ENCODE assay signal across 20 cellular contexts in genomic region chr1:215761446-215761845, GRCh38.
DNase-seq lines count a peak whose midpoint lies in the region; ATAC-seq and TF ChIP-seq lines count a peak whose summit lies in the region.
"Had no signal": no experiment of that assay in that cellular context is flagged by ENCODE, and none has a peak within 500 bp of the region (broad histone marks: within the 10 kb centered on the region; RNA-seq: fewer than 3 reads in every experiment).

No MANE protein-coding gene starts in this region.

- peaks cover 2% of the 10 kb centered on the region; the same call in 1 of the 2 replicates for H3K27me3 Mint-ChIP-seq in HFFc6 (ENCODE audit: insufficient read depth)
- H3K27me3 Mint-ChIP-seq in activated CD4-positive, alpha-beta T cell treated with anti-CD3 and anti-CD28 coated beads for 36 hours, result no peaks in the 10 kb centered on the region
- no peaks in the 10 kb centered on the region for H3K27me3 Mint-ChIP-seq in activated CD8-positive, alpha-beta T cell treated with anti-CD3 and anti-CD28 coated beads, Interleukin-2, amount 10 ng/mL, durations not matched to agents 7 days and 5 days (ENCODE audit: low read depth)
- H3K27me3 Mint-ChIP-seq: CD4-positive, CD25-positive, alpha-beta regulatory T cell had no signal

- no peaks in the 10 kb centered on the region for H3K9me3 Mint-ChIP-seq in HFFc6
- peaks cover 3% of the 10 kb centered on the region for H3K9me3 Mint-ChIP-seq in activated CD4-positive, alpha-beta T cell treated with anti-CD3 and anti-CD28 coated beads for 36 hours (ENCODE audit: low read depth)
- H3K9me3 Mint-ChIP-seq in activated CD8-positive, alpha-beta T cell treated with anti-CD3 and anti-CD28 coated beads, Interleukin-2, amount 10 ng/mL, durations not matched to agents 7 days and 5 days (ENCODE audit: insufficient read depth), result peaks cover 17% of the 10 kb centered on the region
- H3K9me3 Mint-ChIP-seq: GM23338 had no signal

- no peaks in the 10 kb centered on the region for H3K4me1 ChIP-seq in adipocyte (ENCODE audit: control insufficient read depth, insufficient read depth, low read length)
- H3K4me1 ChIP-seq: A549, Caco-2 had no signal

- H3K4me3 Mint-ChIP-seq in HFFc6, result no peak overlapping the region
- H3K4me3 Mint-ChIP-seq in activated CD4-positive, alpha-beta T cell treated with anti-CD3 and anti-CD28 coated beads for 36 hours, result no peak overlapping the region
- H3K4me3 Mint-ChIP-seq in activated CD8-positive, alpha-beta T cell treated with anti-CD3 and anti-CD28 coated beads, Interleukin-2, amount 10 ng/mL, durations not matched to agents 7 days and 5 days, result no peak overlapping the region
- H3K4me3 Mint-ChIP-seq: CD4-positive, CD25-positive, alpha-beta regulatory T cell; CD8-positive, alpha-beta T cell; GM23338 had no signal

- peaks cover 6% of the 10 kb centered on the region; the same call in 1 of the 2 replicates for H3K36me3 Mint-ChIP-seq in HFFc6 (ENCODE audit: low read depth)
- no peaks in the 10 kb centered on the region for H3K36me3 Mint-ChIP-seq in activated CD4-positive, alpha-beta T cell treated with anti-CD3 and anti-CD28 coated beads for 36 hours (ENCODE audit: low read depth)
- H3K36me3 Mint-ChIP-seq in activated CD8-positive, alpha-beta T cell treated with anti-CD3 and anti-CD28 coated beads, Interleukin-2, amount 10 ng/mL, durations not matched to agents 7 days and 5 days (ENCODE audit: low read depth), result no peaks in the 10 kb centered on the region
- H3K36me3 Mint-ChIP-seq: CD4-positive, CD25-positive, alpha-beta regulatory T cell; CD8-positive, alpha-beta T cell had no signal

- no peak for TF ChIP-seq CTCF in HFFc6 (IDR thresholded peaks at IDR 0.05)

- no peak for ATAC-seq in HG02759 (IDR thresholded peaks at IDR 0.05; ENCODE audit: unreplicated experiment)
- ATAC-seq in activated CD4-positive, alpha-beta T cell treated with anti-CD3 and anti-CD28 coated beads for 36 hours, result no peak
- no peak for ATAC-seq in activated CD8-positive, alpha-beta T cell treated with anti-CD3 and anti-CD28 coated beads, Interleukin-2, amount 10 ng/mL, durations not matched to agents 7 days and 5 days
- ATAC-seq: A549; CD8-positive, alpha-beta T cell; GM12878; GM23338 had no signal

- H3K4me1 Mint-ChIP-seq in HFFc6 (ENCODE audit: low read depth), result peaks cover 18% of the 10 kb centered on the region
- H3K4me1 Mint-ChIP-seq in activated CD4-positive, alpha-beta T cell treated with anti-CD3 and anti-CD28 coated beads for 36 hours, result no peaks in the 10 kb centered on the region
- no peaks in the 10 kb centered on the region for H3K4me1 Mint-ChIP-seq in activated CD8-positive, alpha-beta T cell treated with anti-CD3 and anti-CD28 coated beads, Interleukin-2, amount 10 ng/mL, durations not matched to agents 7 days and 5 days (ENCODE audit: low read depth)
- H3K4me1 Mint-ChIP-seq: CD4-positive, CD25-positive, alpha-beta regulatory T cell had no signal

- no peaks in the 10 kb centered on the region for H3K9me3 ChIP-seq in adipocyte (ENCODE audit: control insufficient read depth, low read length)
- H3K9me3 ChIP-seq: A549, Caco-2, HAP-1 had no signal

- no peaks in the 10 kb centered on the region for H3K36me3 ChIP-seq in adipocyte (ENCODE audit: control insufficient read depth, insufficient read depth, low read length, severe bottlenecking)
- H3K36me3 ChIP-seq: HAP-1 had no signal

- H3K27ac Mint-ChIP-seq in HFFc6, result no peak overlapping the region
- H3K27ac Mint-ChIP-seq in activated CD4-positive, alpha-beta T cell treated with anti-CD3 and anti-CD28 coated beads for 36 hours, result no peak overlapping the region
- no peak overlapping the region for H3K27ac Mint-ChIP-seq in activated CD8-positive, alpha-beta T cell treated with anti-CD3 and anti-CD28 coated beads, Interleukin-2, amount 10 ng/mL, durations not matched to agents 7 days and 5 days
- H3K27ac Mint-ChIP-seq: CD4-positive, CD25-positive, alpha-beta regulatory T cell; CD8-positive, alpha-beta T cell; GM23338 had no signal

- H3K9ac ChIP-seq in adipocyte (ENCODE audit: low read length), result no peak overlapping the region

- H3K4me3 ChIP-seq in adipocyte (ENCODE audit: low read length), result no peak overlapping the region
- H3K4me3 ChIP-seq: A549, GM12878, GM23338, HAP-1 had no signal

- DNase-seq in ELR (ENCODE audit: low read depth) (peak; percentile 53), HFFc6 (peak; percentile 16), adipocyte (ENCODE audit: low read depth) (peak; percentile 19), hypothalamus (lab: John Stamatoyannopoulos, UW) (no peak)
- DNase-seq in activated CD4-positive, alpha-beta T cell treated with anti-CD3 and anti-CD28 coated beads for 36 hours, result no peak
- DNase-seq in activated CD8-positive, alpha-beta T cell treated with anti-CD3 and anti-CD28 coated beads, Interleukin-2, amount 10 ng/mL, durations not matched to agents 7 days and 5 days, result no peak
- DNase-seq: 8988T; ACHN; C1 segment of cervical spinal cord; Caco-2; CD4-positive, CD25-positive, alpha-beta regulatory T cell; CD8-positive, alpha-beta T cell; DMS153; DND-41; GDM1 had no signal

- POLR2A ChIA-PET in activated CD4-positive, alpha-beta T cell treated with anti-CD3 and anti-CD28 coated beads for 36 hours (lab: Charles Lee), result no interaction called here
- POLR2A ChIA-PET in activated CD8-positive, alpha-beta T cell treated with anti-CD3 and anti-CD28 coated beads, Interleukin-2, amount 10 ng/mL, durations not matched to agents 7 days and 5 days (lab: Charles Lee), result no interaction called here

- CTCF ChIA-PET in activated CD4-positive, alpha-beta T cell treated with anti-CD3 and anti-CD28 coated beads for 36 hours (lab: Charles Lee), result no interaction called here
- CTCF ChIA-PET in activated CD8-positive, alpha-beta T cell treated with anti-CD3 and anti-CD28 coated beads, Interleukin-2, amount 10 ng/mL, durations not matched to agents 7 days and 5 days (lab: Charles Lee), result no interaction called here

- intact Hi-C loops in activated CD4-positive, alpha-beta T cell treated with anti-CD3 and anti-CD28 coated beads for 36 hours (cut with DNase I, micrococcal nuclease), result no loop called here

- no peaks in the 10 kb centered on the region for H3K27me3 ChIP-seq in adipocyte (replicated peaks; ENCODE audit: control insufficient read depth, insufficient read depth, low read length)

Comparison
In these comparisons a context has a peak if more than half of its experiments do, and no peak if none do; other contexts are left out.
1. DNase-seq: peak in ELR (single experiment), HFFc6 (single experiment) and adipocyte (single experiment); none in hypothalamus (0 of 51), activated CD4-positive, alpha-beta T cell treated with anti-CD3 and anti-CD28 coated beads for 36 hours (single experiment) and activated CD8-positive, alpha-beta T cell treated with anti-CD3 and anti-CD28 coated beads, Interleukin-2, amount 10 ng/mL, durations not matched to agents 7 days and 5 days (single experiment).